8 cellular contexts compared by ENCODE assay signal in genomic region chr5:113293613-113294340, GRCh38.
DNase-seq lines count a peak whose midpoint lies in the region; ATAC-seq and TF ChIP-seq lines count a peak whose summit lies in the region.

No MANE protein-coding gene starts in this region.

- peak overlapping the region; percentile 89 for H3K4me3 Mint-ChIP-seq in activated T-helper 1 cell treated with anti-CD3 and anti-CD28 coated beads, Interleukin-12 subunit alpha, Interleukin-12 subunit beta, Interleukin-2, Interleukin-4 antibody, amounts not matched to agents 30 ng/mL and 10 ng/mL and 1 ng/mL, durations not matched to agents 14 hours and 24 hours and 36 hours

- intact Hi-C loops in activated T-helper 1 cell treated with anti-CD3 and anti-CD28 coated beads, Interleukin-12 subunit alpha, Interleukin-12 subunit beta, Interleukin-2, Interleukin-4 antibody, amounts not matched to agents 30 ng/mL and 10 ng/mL and 1 ng/mL, durations not matched to agents 14 hours and 24 hours and 36 hours (cut with micrococcal nuclease): loop anchor here (1.0 to 10.0 kb wide), 6 partner anchors 221 to 586 kb away; partner anchors contain the start of genes DCP2 and SRP19
- intact Hi-C loops in sigmoid colon (cut with DNase I): loop anchor here (5.0 to 10.0 kb wide), 4 partner anchors 36 to 221 kb away; partner anchors contain the start of genes MCC and YTHDC2

- H3K27ac ChIP-seq in right atrium auricular region (peak overlapping the region; percentile 85 to 93), sigmoid colon (peak overlapping the region; percentile 83 to 91 (median 88))

- no peaks in the 10 kb centered on the region for H3K9me3 Mint-ChIP-seq in activated T-helper 1 cell treated with anti-CD3 and anti-CD28 coated beads, Interleukin-12 subunit alpha, Interleukin-12 subunit beta, Interleukin-2, Interleukin-4 antibody, amounts not matched to agents 30 ng/mL and 10 ng/mL and 1 ng/mL, durations not matched to agents 14 hours and 24 hours and 36 hours

- peaks cover 71% of the 10 kb centered on the region for H3K27me3 Mint-ChIP-seq in activated T-helper 1 cell treated with anti-CD3 and anti-CD28 coated beads, Interleukin-12 subunit alpha, Interleukin-12 subunit beta, Interleukin-2, Interleukin-4 antibody, amounts not matched to agents 30 ng/mL and 10 ng/mL and 1 ng/mL, durations not matched to agents 14 hours and 24 hours and 36 hours (ENCODE audit: insufficient read depth)

- TF ChIP-seq POLR2A in sigmoid colon (IDR thresholded peaks at IDR 0.05): no peak

- no peak for TF ChIP-seq EP300 in sigmoid colon (IDR thresholded peaks at IDR 0.05)

- H3K4me1 Mint-ChIP-seq in activated T-helper 1 cell treated with anti-CD3 and anti-CD28 coated beads, Interleukin-12 subunit alpha, Interleukin-12 subunit beta, Interleukin-2, Interleukin-4 antibody, amounts not matched to agents 30 ng/mL and 10 ng/mL and 1 ng/mL, durations not matched to agents 14 hours and 24 hours and 36 hours (ENCODE audit: low read depth): peaks cover 18% of the 10 kb centered on the region

- peaks cover 0 to 33% of the 10 kb centered on the region in 2 donors for H3K4me1 ChIP-seq in right atrium auricular region
- peaks cover 0 to 23% (median 8%) of the 10 kb centered on the region in 4 donors for H3K4me1 ChIP-seq in sigmoid colon

- H3K27me3 ChIP-seq in right atrium auricular region (no peaks in the 10 kb centered on the region), sigmoid colon (no peaks in the 10 kb centered on the region)

- ATAC-seq in GM19035 (IDR thresholded peaks at IDR 0.05; ENCODE audit: unreplicated experiment) (peak; percentile 28), HG03342 (IDR thresholded peaks at IDR 0.05; ENCODE audit: unreplicated experiment) (peak; percentile 34)

- WGBS in sigmoid colon, 2 donors: 3 to 10% methylated on average over 26 of the region's 26 CpGs

- H3K36me3 ChIP-seq in right atrium auricular region (no peaks in the 10 kb centered on the region), sigmoid colon (no peaks in the 10 kb centered on the region)

- H3K36me3 Mint-ChIP-seq in activated T-helper 1 cell treated with anti-CD3 and anti-CD28 coated beads, Interleukin-12 subunit alpha, Interleukin-12 subunit beta, Interleukin-2, Interleukin-4 antibody, amounts not matched to agents 30 ng/mL and 10 ng/mL and 1 ng/mL, durations not matched to agents 14 hours and 24 hours and 36 hours (ENCODE audit: low read depth): peaks cover 3% of the 10 kb centered on the region

- H3K4me3 ChIP-seq in right atrium auricular region (peak overlapping the region; percentile 83 to 88), sigmoid colon (peak overlapping the region; percentile 51 to 82 (median 72))

- H3K27ac Mint-ChIP-seq in activated T-helper 1 cell treated with anti-CD3 and anti-CD28 coated beads, Interleukin-12 subunit alpha, Interleukin-12 subunit beta, Interleukin-2, Interleukin-4 antibody, amounts not matched to agents 30 ng/mL and 10 ng/mL and 1 ng/mL, durations not matched to agents 14 hours and 24 hours and 36 hours: peak overlapping the region; percentile 45

- H3K9me3 ChIP-seq in right atrium auricular region: no peaks in the 10 kb centered on the region
- no peaks in the 10 kb centered on the region for H3K9me3 ChIP-seq in sigmoid colon

- TF ChIP-seq CTCF in right atrium auricular region (IDR thresholded peaks at IDR 0.05) (no peak), sigmoid colon (IDR thresholded peaks at IDR 0.05) (no peak)

- DNase-seq in AG08396 (ENCODE audit: low spot score) (peak; percentile 27), right atrium auricular region (ENCODE audit: low spot score) (peak; percentile 67), sigmoid colon (no peak), SW 1271 (lab: John Stamatoyannopoulos, UW) (no peak), NCI-H1417 treated with DMSO at 0.1 percent for 48 hours (lab: John Stamatoyannopoulos, UW) (no peak)
- DNase-seq in activated T-helper 1 cell treated with anti-CD3 and anti-CD28 coated beads, Interleukin-12 subunit alpha, Interleukin-12 subunit beta, Interleukin-2, Interleukin-4 antibody, amounts not matched to agents 30 ng/mL and 10 ng/mL and 1 ng/mL, durations not matched to agents 14 hours and 24 hours and 36 hours (ENCODE audit: low spot score): no peak

Comparison
In these comparisons a context has a peak if more than half of its experiments do, and no peak if none do; other contexts are left out.
1. DNase-seq: peak in AG08396 (single experiment) and right atrium auricular region (single experiment); none in activated T-helper 1 cell treated with anti-CD3 and anti-CD28 coated beads, Interleukin-12 subunit alpha, Interleukin-12 subunit beta, Interleukin-2, Interleukin-4 antibody, amounts not matched to agents 30 ng/mL and 10 ng/mL and 1 ng/mL, durations not matched to agents 14 hours and 24 hours and 36 hours (single experiment), sigmoid colon (single experiment), SW 1271 (0 of 2) and NCI-H1417 treated with DMSO at 0.1 percent for 48 hours (single experiment).